In the genomic region with DNA sequence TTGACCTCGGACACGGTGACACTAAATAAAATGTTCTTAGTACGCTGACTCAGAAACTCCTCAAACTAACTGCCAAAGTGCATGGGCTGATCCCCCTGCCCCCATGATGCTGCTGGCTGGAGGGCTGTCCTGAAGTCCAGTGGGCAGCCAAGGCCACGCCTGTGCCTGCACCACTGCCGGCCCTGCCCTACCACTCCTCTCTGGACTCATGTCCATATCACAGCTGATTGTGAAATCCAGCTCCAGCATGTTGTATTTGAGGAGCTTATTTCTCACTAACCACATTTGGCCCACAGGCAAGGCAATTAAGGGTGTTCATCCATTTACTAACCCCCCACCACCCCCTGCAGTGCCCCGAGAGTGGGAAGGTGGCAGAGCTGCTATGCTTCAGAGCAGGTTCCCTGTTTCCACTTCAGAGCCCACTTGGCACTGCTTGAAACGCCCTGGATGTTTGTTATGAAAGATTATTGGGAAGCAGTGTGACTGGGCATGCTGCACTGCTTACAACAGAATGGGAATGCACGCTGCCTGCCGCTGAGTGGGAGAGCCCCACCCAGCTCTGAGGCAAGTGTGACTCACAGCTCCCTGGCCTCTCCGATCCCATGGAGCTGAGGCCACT, we compare ENCODE assay signal across 10 cellular contexts.
DNase-seq lines count a peak whose midpoint lies in the region; ATAC-seq, FAIRE-seq and TF ChIP-seq lines count a peak whose summit lies in the region.
"Had no signal": no experiment of that assay in that cellular context is flagged by ENCODE, and none has a peak within 500 bp of the region (broad histone marks: within the 10 kb centered on the region; RNA-seq: fewer than 3 reads in every experiment).

No MANE protein-coding gene starts in this region.

- H3K27me3 ChIP-seq in ascending aorta: no peaks in the 10 kb centered on the region

- intact Hi-C loops in ascending aorta (cut with DNase I): no loop called here

- no peaks in the 10 kb centered on the region for H3K36me3 ChIP-seq in ascending aorta

- TF ChIP-seq CTCF in ascending aorta (IDR thresholded peaks at IDR 0.05): no peak

- H3K4me1 ChIP-seq in ascending aorta: no peaks in the 10 kb centered on the region

- no peak for ATAC-seq in GM21576 (IDR thresholded peaks at IDR 0.05; ENCODE audit: unreplicated experiment)
- no peak for ATAC-seq in GM19455 (IDR thresholded peaks at IDR 0.05; ENCODE audit: unreplicated experiment)
- ATAC-seq: natural killer cell treated with Interleukin-12 subunit alpha and Interleukin-12 subunit beta and Interleukin-15 and Interleukin-18, amount 100 ng/mL, for 72 hours had no signal

- no peak for TF ChIP-seq POLR2A in H54 (IDR thresholded peaks at IDR 0.05; ENCODE audit: low read depth, low read length)

- DNase-seq in H54 (ENCODE audit: insufficient read length, low spot score): peak; percentile 97
- DNase-seq in ascending aorta (ENCODE audit: low spot score in 2 of 2): peak; percentile 28 to 80
- peak; percentile 89 for DNase-seq in hepatic stellate cell (ENCODE audit: low spot score)
- peak; percentile 95 for DNase-seq in stromal cell of bone marrow (ENCODE audit: low read depth)
- DNase-seq in OCI-M2 (lab: John Stamatoyannopoulos, UW; ENCODE audit: unreplicated experiment): no peak
- DNase-seq in T-helper 9 cell: no peak
- DNase-seq: effector CD4-positive, alpha-beta T cell had no signal

- no peak overlapping the region for H3K4me3 ChIP-seq in ascending aorta

- peak; percentile 88 for FAIRE-seq in H54 (lab: Jason Lieb, UNC)

- H3K9me3 ChIP-seq in ascending aorta: no peaks in the 10 kb centered on the region

- H3K27ac ChIP-seq in ascending aorta: peak overlapping the region; percentile 49 to 62

Comparison
In these comparisons a context has a peak if more than half of its experiments do, and no peak if none do; other contexts are left out.
1. DNase-seq: peak in H54 (single experiment), ascending aorta (2 of 2), hepatic stellate cell (single experiment) and stromal cell of bone marrow (single experiment); none in OCI-M2 (single experiment) and T-helper 9 cell (single experiment).